ENCODE assay signal across 22 cellular contexts in the genomic region with DNA sequence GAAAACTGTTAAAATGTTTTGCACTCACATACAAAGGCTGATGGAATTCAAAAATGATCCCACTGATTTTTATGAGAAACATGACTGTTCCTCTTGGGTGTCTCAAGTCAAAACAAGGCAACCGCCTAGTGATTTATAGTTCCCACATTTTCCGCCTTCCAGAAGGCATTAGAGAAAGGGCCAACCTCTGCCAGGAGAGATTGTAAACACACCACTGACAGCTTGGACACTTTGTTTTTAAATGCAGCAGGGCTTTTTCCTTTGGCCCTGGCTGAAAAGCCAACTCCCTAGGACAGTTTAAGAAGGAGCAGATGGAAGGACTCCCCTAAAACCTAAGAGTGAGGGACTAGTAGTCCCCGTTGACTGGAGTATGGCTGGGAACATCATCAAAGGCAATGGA. TPM values are rescaled to one million over a fixed set of nuclear protein-coding genes. Genes with fewer than 3 reads are reported as not detected.
DNase-seq lines count a peak whose midpoint lies in the region; ATAC-seq, FAIRE-seq and TF ChIP-seq lines count a peak whose summit lies in the region.
"Had no signal": no experiment of that assay in that cellular context is flagged by ENCODE, and none has a peak within 500 bp of the region (broad histone marks: within the 10 kb centered on the region; RNA-seq: fewer than 3 reads in every experiment).

No MANE protein-coding gene starts in this region.

- FAIRE-seq in pancreas (lab: Jason Lieb, UNC) = no peak

- TF ChIP-seq CTCF in pancreas (IDR thresholded peaks at IDR 0.05) = no peak

- H3K4me3 ChIP-seq in pancreas (no peak overlapping the region), aorta (ENCODE audit: low read length in 2 of 2) (no peak overlapping the region)
- H3K4me3 ChIP-seq: coronary artery, SJSA1 had no signal

- peaks cover 0 to 13% (median 0%) of the 10 kb centered on the region in 3 donors for H3K36me3 ChIP-seq in pancreas
- peaks cover 8 to 11% of the 10 kb centered on the region in 2 donors for H3K36me3 ChIP-seq in aorta (ENCODE audit: control insufficient read depth in 1 of 2, insufficient read depth in 2 of 2, low read length in 1 of 2)

- H3K27ac ChIP-seq in pancreas (peak overlapping the region in 1 of 4 donors; percentile 31), aorta (ENCODE audit: low read depth in 1 of 2, low read length in 2 of 2) (no peak overlapping the region)
- H3K27ac ChIP-seq: SJSA1 had no signal

- 82% methylated on average over 3 of the region's 3 CpGs for WGBS in pancreas, 2 donors
- WGBS in aorta, 2 donors = 71 to 83% methylated on average over 3 of the region's 3 CpGs

- H3K9me3 ChIP-seq in pancreas (no peaks in the 10 kb centered on the region), aorta (ENCODE audit: control insufficient read depth, low read length) (no peaks in the 10 kb centered on the region)
- H3K9me3 ChIP-seq: SJSA1 had no signal

- peak; percentile 50 for ATAC-seq in Right ventricle myocardium inferior
- peak; percentile 62 for ATAC-seq in left ventricle myocardium superior
- ATAC-seq in pancreas = peak in 3 of 4 donors; percentile 32 to 43 (median 36)
- ATAC-seq in aorta (ENCODE audit: low FRiP score) = peak; percentile 65
- no peak for ATAC-seq in GM18861 (IDR thresholded peaks at IDR 0.05; ENCODE audit: unreplicated experiment)
- no peak for ATAC-seq in HG03280 (IDR thresholded peaks at IDR 0.05; ENCODE audit: unreplicated experiment)
- ATAC-seq: activated naive CD8-positive, alpha-beta T cell treated with anti-CD3 and anti-CD28 coated beads, Interleukin-2, amount 50 U/mL, for 24 hours; activated T-cell treated with anti-CD3 and anti-CD28 coated beads, Interleukin-2, amount 50 U/mL, for 72 hours; CD8-positive, alpha-beta T cell had no signal

- intact Hi-C loops in Right ventricle myocardium inferior (cut with DNase I) = no loop called here
- intact Hi-C loops in cardiac septum (cut with DNase I) = no loop called here
- intact Hi-C loops in left ventricle myocardium superior (cut with micrococcal nuclease) = no loop called here
- intact Hi-C loops in pancreas (cut with DNase I) = no loop called here
- intact Hi-C loops in aorta (cut with DNase I) = no loop called here

- DNase-seq in Right ventricle myocardium inferior (ENCODE audit: missing footprints) (no peak), cardiac septum (ENCODE audit: low spot score) (no peak), left ventricle myocardium superior (no peak), pancreas (no peak), aorta (no peak), EL (no peak)
- DNase-seq: 8988T; activated CD4-positive, alpha-beta T cell treated with anti-CD3 and anti-CD28 coated beads, Interleukin-2, amount 50 U/mL, for 1 hour; activated naive CD8-positive, alpha-beta T cell treated with anti-CD3 and anti-CD28 coated beads, Interleukin-2, amount 50 U/mL, for 24 hours; activated T-cell treated with anti-CD3 and anti-CD28 coated beads, Interleukin-2, amount 50 U/mL, for 72 hours; CD8-positive, alpha-beta T cell; GOT3; NCI-H226; T1000 had no signal

- no peaks in the 10 kb centered on the region for H3K27me3 ChIP-seq in pancreas
- no peaks in the 10 kb centered on the region for H3K27me3 ChIP-seq in aorta (ENCODE audit: control insufficient read depth in 1 of 2, insufficient read depth in 2 of 2, low read length in 1 of 2)
- H3K27me3 ChIP-seq: SJSA1 had no signal

- H3K4me1 ChIP-seq in pancreas = peaks cover 0 to 7% (median 0%) of the 10 kb centered on the region in 3 donors
- no peaks in the 10 kb centered on the region for H3K4me1 ChIP-seq in aorta (ENCODE audit: control insufficient read depth in 1 of 2, insufficient read depth in 2 of 2, low read length in 2 of 2)
- H3K4me1 ChIP-seq: SJSA1 had no signal

RNA-seq across cellular contexts. Expression of a gene that starts 27.8 kb away (rescaled TPM):
- total RNA-seq in Right ventricle myocardium inferior = 4.9 TPM
- total RNA-seq in cardiac septum = 4.7 TPM
- total RNA-seq in left ventricle myocardium superior = 4.1 TPM
- 1 to 10 TPM; 3.8 to 7.5 (median 5.7) TPM for total RNA-seq in pancreas
- polyA plus RNA-seq in pancreas = 1 to 10 TPM; 3.1 to 5.5 TPM
- 10 to 100 TPM in 1 of 2 donors, 1 to 10 TPM in 1; 6.9 to 11.5 TPM for total RNA-seq in aorta
- 1 to 10 TPM; 5.3 to 5.7 TPM for polyA plus RNA-seq in aorta

RNA-seq across cellular contexts. Expression of a gene that starts 37.0 kb away (rescaled TPM):
- total RNA-seq in Right ventricle myocardium inferior (not detected), cardiac septum (not detected), left ventricle myocardium superior (not detected), pancreas (not detected), aorta (not detected)
- polyA plus RNA-seq in pancreas (not detected), aorta (not detected)
- total RNA-seq: activated T-cell treated with anti-CD3 and anti-CD28 coated beads, Interleukin-2, amount 50 U/mL, for 72 hours; CD8-positive, alpha-beta T cell; epithelial cell of proximal tubule; G401; osteocyte; SJSA1 had no signal
- polyA plus RNA-seq: thymus had no signal

RNA-seq across cellular contexts. Expression of a gene that starts 45.6 kb away (rescaled TPM):
- 25.8 TPM for total RNA-seq in Right ventricle myocardium inferior
- 29.8 TPM for total RNA-seq in cardiac septum
- total RNA-seq in left ventricle myocardium superior = 40.8 TPM
- 10 to 100 TPM in 3 of 6 donors, not detected in 3; 10.5 to 21.8 (median 21.6) TPM for total RNA-seq in pancreas
- not detected for polyA plus RNA-seq in pancreas
- total RNA-seq in aorta = 10 to 100 TPM; 18.7 to 40.6 TPM
- polyA plus RNA-seq in aorta = not detected
- total RNA-seq: activated T-cell treated with anti-CD3 and anti-CD28 coated beads, Interleukin-2, amount 50 U/mL, for 72 hours; epithelial cell of proximal tubule; G401; SJSA1 had no signal
- polyA plus RNA-seq: thymus had no signal

RNA-seq across cellular contexts. Expression of a gene that starts 47.6 kb away (rescaled TPM):
- total RNA-seq in Right ventricle myocardium inferior (15.7 TPM), cardiac septum (24.0 TPM), left ventricle myocardium superior (7.8 TPM), pancreas (10 to 100 TPM in 1 of 6 donors, 1 to 10 TPM in 2, under 1 TPM in 3; 0.28 to 20.7 (median 3.1) TPM), aorta (100 to 1,000 TPM in 1 of 2 donors, under 1 TPM in 1; 0.84 to 170 TPM)
- polyA plus RNA-seq in pancreas (1 to 10 TPM; 1.0 to 1.1 TPM), aorta (1 to 10 TPM in 1 of 2 donors, under 1 TPM in 1; 0.28 to 2.6 TPM)
- total RNA-seq: epithelial cell of proximal tubule, G401, SJSA1 had no signal

Comparison
In these comparisons a context has a peak if more than half of its experiments do, and no peak if none do; other contexts are left out.
1. ATAC-seq: peak in Right ventricle myocardium inferior (single experiment), left ventricle myocardium superior (single experiment), pancreas (3 of 4) and aorta (single experiment); none in GM18861 (single experiment) and HG03280 (single experiment).